In genomic region chr6:141878686-141879085, GRCh38 we compare ENCODE assay signal across 24 cellular contexts.
DNase-seq lines count a peak whose midpoint lies in the region; ATAC-seq, FAIRE-seq and TF ChIP-seq lines count a peak whose summit lies in the region.
"Had no signal": no experiment of that assay in that cellular context is flagged by ENCODE, and none has a peak within 500 bp of the region (broad histone marks: within the 10 kb centered on the region; RNA-seq: fewer than 3 reads in every experiment).

No MANE protein-coding gene starts in this region.

- ATAC-seq in K562: no peak
- ATAC-seq in GM18519 (IDR thresholded peaks at IDR 0.05; ENCODE audit: low FRiP score, unreplicated experiment): no peak
- ATAC-seq: GM12878, T-helper 17 cell had no signal

- no TSS peak for BruUV-seq in K562 (replicated peaks; lab: Mats Ljungman, UMichigan)

- H4K12ac ChIP-seq in trophoblast cell (ENCODE audit: low read depth, low read length): no peak overlapping the region

- peak overlapping the region; percentile 69 for H3K23ac ChIP-seq in trophoblast cell (ENCODE audit: low read length)

- FAIRE-seq in K562 (lab: Jason Lieb, UNC): no peak
- FAIRE-seq: GM12878, GM19239, H1 had no signal

- H3K36me3 ChIP-seq in K562 (ENCODE audit: control insufficient read depth, insufficient read depth, low read length): no peaks in the 10 kb centered on the region
- H3K36me3 ChIP-seq in trophoblast cell (ENCODE audit: control insufficient read depth in 1 of 2, insufficient read depth in 2 of 2, low read length in 2 of 2): no peaks in the 10 kb centered on the region
- H3K36me3 ChIP-seq in left ventricle myocardium inferior: no peaks in the 10 kb centered on the region
- H3K36me3 ChIP-seq: BLaER1 treated with 17β-estradiol and CSF1 and Interleukin-3, amounts not matched to agents 10 nM and 100 nM had no signal

- H3K27ac ChIP-seq in K562 (ENCODE audit: extremely low read depth, low read depth, low read length): no peak overlapping the region
- H3K27ac ChIP-seq in trophoblast cell (ENCODE audit: low read depth, low read length): no peak overlapping the region
- no peak overlapping the region for H3K27ac ChIP-seq in left ventricle myocardium inferior (replicated peaks)
- H3K27ac ChIP-seq: BLaER1 treated with 17β-estradiol and CSF1 and Interleukin-3, amounts not matched to agents 10 nM and 100 nM; RWPE1; SK-N-MC had no signal

- no peaks in the 10 kb centered on the region for H4K20me1 ChIP-seq in K562 (replicated peaks; ENCODE audit: control insufficient read depth, insufficient read depth, low read length)
- H4K20me1 ChIP-seq: BLaER1 treated with 17β-estradiol and CSF1 and Interleukin-3, amounts not matched to agents 10 nM and 100 nM had no signal

- H2BK12ac ChIP-seq in trophoblast cell (ENCODE audit: low read length): no peak overlapping the region

- no peak overlapping the region for H4K8ac ChIP-seq in trophoblast cell (ENCODE audit: low read depth, low read length)

- CTCF ChIA-PET in K562 (lab: Yijun Ruan, JAX; ENCODE audit: low intra/inter-chr PET ratio): no interaction called here

- TF ChIP-seq CTCF in K562 (IDR thresholded peaks at IDR 0.05 in 2 of 3, conservative IDR thresholded peaks at IDR 0.05 in 1 of 3; ENCODE audit: insufficient read depth in 2 of 3, low read depth in 1 of 3, low read length in 3 of 3) (no peak), left ventricle myocardium inferior (IDR thresholded peaks at IDR 0.05; ENCODE audit: borderline replicate concordance) (no peak)

- DNase-seq in Caki2 (ENCODE audit: low read depth) (peak; percentile 19), M059J (ENCODE audit: low read depth) (peak; percentile 37), K562 (ENCODE audit: extremely low read depth in 1 of 4, low spot score in 3 of 4) (no peak), trophoblast cell (peak in 1 of 2 donors; percentile 19), NCI-H2081 (lab: John Stamatoyannopoulos, UW) (no peak), ecto neural progenitor cell (ENCODE audit: low spot score) (no peak), left ventricle myocardium inferior (no peak)
- DNase-seq: ACHN; CD4-positive, alpha-beta memory T cell; MV-4-11; NCI-H1694 treated with DMSO at 0.1 percent for 48 hours; NCI-H446 treated with DMSO at 0.1 percent for 48 hours; NCI-H526 treated with DMSO at 0.1 percent for 48 hours; OCI-M1; SHP77 treated with DMSO at 0.1 percent for 48 hours; SW 1271; T-helper 17 cell had no signal

- H3K27me3 ChIP-seq in K562 (ENCODE audit: control insufficient read depth in 2 of 2, insufficient read depth in 2 of 2, low read length in 2 of 2): no peaks in the 10 kb centered on the region
- H3K27me3 ChIP-seq in trophoblast cell (ENCODE audit: insufficient read depth, low read length): no peaks in the 10 kb centered on the region
- H3K27me3 ChIP-seq in left ventricle myocardium inferior (ENCODE audit: low read depth): no peaks in the 10 kb centered on the region
- H3K27me3 ChIP-seq: BLaER1 treated with 17β-estradiol and CSF1 and Interleukin-3, amounts not matched to agents 10 nM and 100 nM had no signal

- no peak overlapping the region for H2BK5ac ChIP-seq in trophoblast cell (ENCODE audit: low read depth, low read length, poor library complexity)

- in situ Hi-C loops in Caki2 (cut with HindIII; ENCODE audit: low pct_unique_long_range_greater_than_20kb, low sequenced_read_pairs) (no loop called here), K562 (cut with MboI) (no loop called here)

- no peak overlapping the region for H3K4me3 ChIP-seq in K562
- no peak overlapping the region for H3K4me3 ChIP-seq in trophoblast cell (ENCODE audit: low read depth, low read length)
- H3K4me3 ChIP-seq in left ventricle myocardium inferior: no peak overlapping the region
- H3K4me3 ChIP-seq: BLaER1 treated with 17β-estradiol and CSF1 and Interleukin-3, amounts not matched to agents 10 nM and 100 nM; GM12878; SK-N-MC had no signal

- H3K4me2 ChIP-seq in K562 (ENCODE audit: insufficient read depth, low read length) (no peak overlapping the region), trophoblast cell (ENCODE audit: low read length) (no peak overlapping the region)
- H3K4me2 ChIP-seq: BLaER1 treated with 17β-estradiol and CSF1 and Interleukin-3, amounts not matched to agents 10 nM and 100 nM had no signal

- H3K4me1 ChIP-seq in K562 (replicated peaks in 1 of 2; ENCODE audit: control insufficient read depth in 2 of 2, insufficient read depth in 2 of 2, low read length in 2 of 2): no peaks in the 10 kb centered on the region
- H3K4me1 ChIP-seq in trophoblast cell (ENCODE audit: control insufficient read depth in 1 of 2, insufficient read depth in 2 of 2, low read length in 2 of 2): no peaks in the 10 kb centered on the region
- H3K4me1 ChIP-seq in left ventricle myocardium inferior: no peaks in the 10 kb centered on the region

- no peak for TF ChIP-seq EP300 in K562 (IDR thresholded peaks at IDR 0.05; ENCODE audit: low read length)

- H3K9me3 ChIP-seq in K562 (replicated peaks; ENCODE audit: control insufficient read depth, insufficient read depth, low read depth, low read length): no peaks in the 10 kb centered on the region
- H3K9me3 ChIP-seq in trophoblast cell (ENCODE audit: insufficient read depth, low read depth, low read length): no peaks in the 10 kb centered on the region
- H3K9me3 ChIP-seq in left ventricle myocardium inferior (replicated peaks): no peaks in the 10 kb centered on the region
- H3K9me3 ChIP-seq: BLaER1 treated with 17β-estradiol and CSF1 and Interleukin-3, amounts not matched to agents 10 nM and 100 nM had no signal

- no peaks in the 10 kb centered on the region for H3K79me1 ChIP-seq in trophoblast cell (ENCODE audit: low read length)

- H2AFZ ChIP-seq in K562 (ENCODE audit: low read depth, low read length) (no peak overlapping the region), trophoblast cell (ENCODE audit: insufficient read depth, low read length, poor library complexity) (no peak overlapping the region)

- H2BK120ac ChIP-seq in trophoblast cell (ENCODE audit: insufficient read depth, low read length, poor library complexity): no peak overlapping the region

- no peak for TF ChIP-seq RAD21 in K562 (CRISPR knock-in tag; conservative IDR thresholded peaks at IDR 0.05 in 1 of 2, IDR thresholded peaks at IDR 0.05 in 1 of 2)

- H3K4ac ChIP-seq in trophoblast cell (ENCODE audit: low read depth, low read length): no peak overlapping the region

- H3K79me2 ChIP-seq in K562 (ENCODE audit: control insufficient read depth, insufficient read depth, low read length) (no peaks in the 10 kb centered on the region), trophoblast cell (ENCODE audit: control insufficient read depth, insufficient read depth, low read length, poor library complexity) (no peaks in the 10 kb centered on the region)

- POLR2A ChIA-PET in K562 (lab: Yijun Ruan, JAX): no interaction called here

- no peak overlapping the region for H4K91ac ChIP-seq in trophoblast cell (ENCODE audit: low read depth, low read length)

- H3K9me1 ChIP-seq in K562 (ENCODE audit: control insufficient read depth, insufficient read depth, low read length): no peaks in the 10 kb centered on the region

- TF ChIP-seq POLR2A in K562 (conservative IDR thresholded peaks at IDR 0.05): no peak

- no peak overlapping the region for H3K14ac ChIP-seq in trophoblast cell (ENCODE audit: low read length)

- no peak overlapping the region for H3K18ac ChIP-seq in trophoblast cell (ENCODE audit: low read length)

- no peak overlapping the region for H3K9ac ChIP-seq in K562 (ENCODE audit: insufficient read depth in 1 of 2, low read depth in 2 of 2, low read length in 2 of 2)
- no peak overlapping the region for H3K9ac ChIP-seq in trophoblast cell (ENCODE audit: low read length)
- H3K9ac ChIP-seq: BLaER1 treated with 17β-estradiol and CSF1 and Interleukin-3, amounts not matched to agents 10 nM and 100 nM had no signal

- H2AK5ac ChIP-seq in trophoblast cell (ENCODE audit: low read length): no peak overlapping the region

- intact Hi-C loops in K562 (cut with micrococcal nuclease): no loop called here
- intact Hi-C loops in left ventricle myocardium inferior (cut with micrococcal nuclease): no loop called here

TF ChIP-seq in K562, 482 proteins besides CTCF, POLR2A, EP300 and RAD21:
- TF ChIP-seq ATF3 (IDR thresholded peaks at IDR 0.05) (peak; percentile 35), ATF3 (CRISPR knock-in tag; conservative IDR thresholded peaks at IDR 0.05) (no peak), ZNF589 (CRISPR knock-in tag; IDR thresholded peaks at IDR 0.05; ENCODE audit: low read depth) (no peak), JUND (IDR thresholded peaks at IDR 0.05; ENCODE audit: borderline replicate concordance, low read depth, low read length) (peak; percentile 21; the same call in 1 of the 2 replicates), JUND (tag; IDR thresholded peaks at IDR 0.05; ENCODE audit: borderline replicate concordance, low read depth, low read length) (no peak)

Comparison
In these comparisons a context has a peak if more than half of its experiments do, and no peak if none do; other contexts are left out.
1. DNase-seq: peak in Caki2 (single experiment) and M059J (single experiment); none in K562 (0 of 4), NCI-H2081 (0 of 2), ecto neural progenitor cell (single experiment) and left ventricle myocardium inferior (single experiment).